In genomic region chr17:83080641-83081560, GRCh38 we compare ENCODE assay signal across 8 cellular contexts. TPM values are rescaled to one million over a fixed set of nuclear protein-coding genes. Genes with fewer than 3 reads are reported as not detected.
DNase-seq lines count a peak whose midpoint lies in the region; ATAC-seq and TF ChIP-seq lines count a peak whose summit lies in the region.

No MANE protein-coding gene starts in this region.

- peak overlapping the region; percentile 75 for H3K4me3 Mint-ChIP-seq in activated T-cell treated with anti-CD3 and anti-CD28 coated beads, Interleukin-2, amount 50 U/mL, for 24 hours
- peak overlapping the region; percentile 81 for H3K4me3 Mint-ChIP-seq in osteocyte (ENCODE audit: unreplicated experiment)

- ATAC-seq in HG03108 (IDR thresholded peaks at IDR 0.05; ENCODE audit: unreplicated experiment) = peak; percentile 30
- ATAC-seq in GM19397 (IDR thresholded peaks at IDR 0.05; ENCODE audit: unreplicated experiment) = no peak
- no peak for ATAC-seq in HG03139 (IDR thresholded peaks at IDR 0.05; ENCODE audit: unreplicated experiment)
- ATAC-seq in HG03039 (IDR thresholded peaks at IDR 0.05; ENCODE audit: unreplicated experiment) = no peak

- peaks cover 27% of the 10 kb centered on the region for H3K36me3 Mint-ChIP-seq in activated T-cell treated with anti-CD3 and anti-CD28 coated beads, Interleukin-2, amount 50 U/mL, for 24 hours (ENCODE audit: low read depth)
- peaks cover 15% of the 10 kb centered on the region for H3K36me3 Mint-ChIP-seq in osteocyte (ENCODE audit: unreplicated experiment)

- H3K27ac Mint-ChIP-seq in activated T-cell treated with anti-CD3 and anti-CD28 coated beads, Interleukin-2, amount 50 U/mL, for 24 hours = no peak overlapping the region
- no peak overlapping the region for H3K27ac Mint-ChIP-seq in osteocyte (ENCODE audit: unreplicated experiment)

- no peak for DNase-seq in BJ (ENCODE audit: low read depth)
- peak; percentile 68 for DNase-seq in activated T-cell treated with anti-CD3 and anti-CD28 coated beads, Interleukin-2, amount 50 U/mL, for 24 hours
- peak in 1 of 2 donors; percentile 71 for DNase-seq in foreskin fibroblast
- DNase-seq in osteocyte (ENCODE audit: extremely low spot score, unreplicated experiment) = no peak

- H3K27me3 ChIP-seq in BJ (ENCODE audit: control insufficient read depth, insufficient read depth, low read length) = no peaks in the 10 kb centered on the region

- TF ChIP-seq CTCF in BJ (IDR thresholded peaks at IDR 0.05; ENCODE audit: insufficient read depth, low read depth, low read length) = no peak
- no peak for TF ChIP-seq CTCF in foreskin fibroblast (IDR thresholded peaks at IDR 0.05; ENCODE audit: low read depth, low read length)
- no peak for TF ChIP-seq CTCF in osteocyte (IDR thresholded peaks at IDR 0.05)

- POLR2A ChIA-PET in BJ (lab: Charles Lee) = no interaction called here

- peaks cover 44% of the 10 kb centered on the region for H3K4me1 Mint-ChIP-seq in activated T-cell treated with anti-CD3 and anti-CD28 coated beads, Interleukin-2, amount 50 U/mL, for 24 hours (ENCODE audit: low read depth)
- peaks cover 52% of the 10 kb centered on the region for H3K4me1 Mint-ChIP-seq in osteocyte (ENCODE audit: unreplicated experiment)

- peaks cover 24% of the 10 kb centered on the region for H3K27me3 Mint-ChIP-seq in activated T-cell treated with anti-CD3 and anti-CD28 coated beads, Interleukin-2, amount 50 U/mL, for 24 hours
- H3K27me3 Mint-ChIP-seq in osteocyte (ENCODE audit: unreplicated experiment) = no peaks in the 10 kb centered on the region

- CTCF ChIA-PET in BJ (lab: Yijun Ruan, JAX) = interaction anchor here (0.7 kb wide), 1 partner anchor 9 kb away, joined by 3 read pairs; no protein-coding TSS in a partner anchor

- H3K36me3 ChIP-seq in BJ (ENCODE audit: control insufficient read depth, insufficient read depth, low read length) = peaks cover 9% of the 10 kb centered on the region

- peak overlapping the region; percentile 69 for H3K4me3 ChIP-seq in BJ (ENCODE audit: low read depth, low read length)
- peak overlapping the region; percentile 62 to 67 for H3K4me3 ChIP-seq in foreskin fibroblast (ENCODE audit: low read depth in 1 of 2, low read length in 2 of 2)

- no peaks in the 10 kb centered on the region for H3K9me3 Mint-ChIP-seq in activated T-cell treated with anti-CD3 and anti-CD28 coated beads, Interleukin-2, amount 50 U/mL, for 24 hours
- H3K9me3 Mint-ChIP-seq in osteocyte (ENCODE audit: unreplicated experiment) = no peaks in the 10 kb centered on the region

RNA-seq across cellular contexts. Expression of gene METRNL, which starts 1.5 kb away (rescaled TPM):
- 31.2 and 63.2 TPM in 2 replicates for polyA plus RNA-seq in BJ (2011; rRNA removed)
- 24.7 and 26.0 TPM in 2 replicates for polyA minus RNA-seq in BJ (2011; rRNA and poly(A)+ RNA removed)
- 214 and 217 TPM in 2 replicates for total RNA-seq in osteocyte
